In the genomic region with DNA sequence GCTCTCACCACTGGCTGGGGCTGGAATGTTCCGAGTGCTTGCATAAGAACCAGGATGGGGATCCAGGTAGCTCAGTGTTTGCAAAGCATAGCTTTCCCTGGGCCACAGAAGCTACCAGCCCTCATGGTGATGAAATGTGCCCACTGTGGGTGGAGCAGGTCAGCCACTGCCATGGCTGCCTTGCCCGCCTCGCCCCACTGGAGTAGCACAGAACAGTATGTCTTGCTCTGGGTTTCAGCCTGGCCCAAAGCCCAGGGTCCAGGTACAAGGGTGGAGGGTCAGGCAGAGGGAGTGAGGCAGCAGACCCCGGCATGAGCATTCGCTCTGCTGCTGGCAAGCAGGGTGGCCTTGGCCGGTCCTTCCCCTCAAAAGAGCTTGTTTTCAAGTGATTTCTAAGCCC, we compare ENCODE assay signal across 14 cellular contexts. TPM values are rescaled to one million over a fixed set of nuclear protein-coding genes. Genes with fewer than 3 reads are reported as not detected.
DNase-seq lines count a peak whose midpoint lies in the region; ATAC-seq and TF ChIP-seq lines count a peak whose summit lies in the region.
"Had no signal": no experiment of that assay in that cellular context is flagged by ENCODE, and none has a peak within 500 bp of the region (broad histone marks: within the 10 kb centered on the region; RNA-seq: fewer than 3 reads in every experiment).

No MANE protein-coding gene starts in this region.

- DNase-seq in PC-3 (no peak), endodermal cell (peak; percentile 29), mucosa of gallbladder (ENCODE audit: low spot score) (peak; percentile 21), stomach (peak; percentile 36), ecto neural progenitor cell (ENCODE audit: low spot score) (no peak), DMS114 treated with DMSO at 0.1 percent for 48 hours (lab: John Stamatoyannopoulos, UW; ENCODE audit: unreplicated experiment) (no peak)
- no peak for DNase-seq in activated naive CD8-positive, alpha-beta T cell treated with anti-CD3 and anti-CD28 coated beads for 36 hours
- DNase-seq in activated T-cell treated with anti-CD3 and anti-CD28 coated beads, Interleukin-2, amount 50 U/mL, for 24 hours: no peak
- DNase-seq: NCI-H187, NCI-H2171, NCI-H446, NCI-H69 had no signal

- H3K4me1 ChIP-seq in PC-3 (ENCODE audit: insufficient read depth, low read length) (peaks cover 20% of the 10 kb centered on the region), endodermal cell (ENCODE audit: control insufficient read depth, insufficient read depth, low read length) (no peaks in the 10 kb centered on the region), stomach (peaks cover 0 to 14% (median 12%) of the 10 kb centered on the region in 4 donors)

- H3K27me3 ChIP-seq in PC-3 (ENCODE audit: low read length) (no peaks in the 10 kb centered on the region), endodermal cell (ENCODE audit: control insufficient read depth, insufficient read depth, low read length, poor library complexity, severe bottlenecking) (peaks cover 10% of the 10 kb centered on the region), stomach (peaks cover 0 to 20% (median 0%) of the 10 kb centered on the region in 3 donors)

- H3K27ac ChIP-seq in PC-3 (ENCODE audit: low read length) (peak overlapping the region; percentile 87), endodermal cell (ENCODE audit: low read depth, low read length) (no peak overlapping the region), stomach (peak overlapping the region; percentile 61 to 84 (median 69))

- H3K36me3 ChIP-seq in PC-3 (ENCODE audit: low read depth, low read length) (no peaks in the 10 kb centered on the region), endodermal cell (ENCODE audit: control insufficient read depth, insufficient read depth, low read length) (no peaks in the 10 kb centered on the region), stomach (no peaks in the 10 kb centered on the region)

- whole genome bisulfite sequencing in endodermal cell (ENCODE audit: insufficient coverage in 1 of 2, insufficient read length in 1 of 2), 2 experiments: 92 to 100% methylated on average over 4 to 6 of the region's 6 CpGs
- 85 to 94% (median 88%) methylated on average over 2 to 6 of the region's 6 CpGs for WGBS in stomach, 5 donors

- H3K27me3 Mint-ChIP-seq in endodermal cell (ENCODE audit: insufficient read depth): peaks cover 11% of the 10 kb centered on the region
- peaks cover 7% of the 10 kb centered on the region for H3K27me3 Mint-ChIP-seq in activated naive CD8-positive, alpha-beta T cell treated with anti-CD3 and anti-CD28 coated beads for 36 hours
- H3K27me3 Mint-ChIP-seq in activated T-cell treated with anti-CD3 and anti-CD28 coated beads, Interleukin-2, amount 50 U/mL, for 24 hours: peaks cover 6% of the 10 kb centered on the region

- TF ChIP-seq EP300 in stomach (IDR thresholded peaks at IDR 0.05): no peak

- H3K9ac ChIP-seq in PC-3 (ENCODE audit: low read length) (peak overlapping the region; percentile 38), endodermal cell (ENCODE audit: extremely low read depth, low read length, poor library complexity, severe bottlenecking) (no peak overlapping the region)

- CTCF ChIA-PET in PC-3 (lab: Charles Lee): no interaction called here

- H3K9me2 ChIP-seq in PC-3 (replicated peaks; ENCODE audit: low read length): no peaks in the 10 kb centered on the region

- no peaks in the 10 kb centered on the region for H3K79me2 ChIP-seq in PC-3 (ENCODE audit: low read length)

- no peaks in the 10 kb centered on the region for H3K9me3 ChIP-seq in PC-3 (ENCODE audit: low read length)
- no peaks in the 10 kb centered on the region for H3K9me3 ChIP-seq in endodermal cell (ENCODE audit: control insufficient read depth, low read length)
- H3K9me3 ChIP-seq in stomach: no peaks in the 10 kb centered on the region

- H3K4me1 Mint-ChIP-seq in endodermal cell: peaks cover 2% of the 10 kb centered on the region
- no peaks in the 10 kb centered on the region for H3K4me1 Mint-ChIP-seq in activated naive CD8-positive, alpha-beta T cell treated with anti-CD3 and anti-CD28 coated beads for 36 hours
- no peaks in the 10 kb centered on the region for H3K4me1 Mint-ChIP-seq in activated T-cell treated with anti-CD3 and anti-CD28 coated beads, Interleukin-2, amount 50 U/mL, for 24 hours (ENCODE audit: low read depth)

- H3K4me3 ChIP-seq in PC-3 (ENCODE audit: low read length): no peak overlapping the region
- H3K4me3 ChIP-seq in endodermal cell (ENCODE audit: low read length): no peak overlapping the region
- no peak overlapping the region for H3K4me3 ChIP-seq in stomach
- H3K4me3 ChIP-seq: K562 had no signal

- H2AFZ ChIP-seq in PC-3 (ENCODE audit: low read length): no peak overlapping the region

- BruUV-seq in PC-3 (replicated peaks; lab: Mats Ljungman, UMichigan): no TSS peak

- TF ChIP-seq POLR2A in stomach (IDR thresholded peaks at IDR 0.05): no peak

- ATAC-seq in PC-3: no peak

- H3K4me3 Mint-ChIP-seq in endodermal cell: no peak overlapping the region
- no peak overlapping the region for H3K4me3 Mint-ChIP-seq in activated naive CD8-positive, alpha-beta T cell treated with anti-CD3 and anti-CD28 coated beads for 36 hours
- no peak overlapping the region for H3K4me3 Mint-ChIP-seq in activated T-cell treated with anti-CD3 and anti-CD28 coated beads, Interleukin-2, amount 50 U/mL, for 24 hours

- H4K20me1 ChIP-seq in PC-3 (ENCODE audit: low read length): no peaks in the 10 kb centered on the region

- POLR2A ChIA-PET in PC-3 (lab: Charles Lee; ENCODE audit: unreplicated experiment): no interaction called here

- no peaks in the 10 kb centered on the region for H3K36me3 Mint-ChIP-seq in endodermal cell (ENCODE audit: low read depth)
- H3K36me3 Mint-ChIP-seq in activated naive CD8-positive, alpha-beta T cell treated with anti-CD3 and anti-CD28 coated beads for 36 hours: no peaks in the 10 kb centered on the region
- no peaks in the 10 kb centered on the region for H3K36me3 Mint-ChIP-seq in activated T-cell treated with anti-CD3 and anti-CD28 coated beads, Interleukin-2, amount 50 U/mL, for 24 hours (ENCODE audit: low read depth)

- TF ChIP-seq CTCF in PC-3 (conservative IDR thresholded peaks at IDR 0.05; ENCODE audit: low read depth, low read length) (no peak), endodermal cell (conservative IDR thresholded peaks at IDR 0.05) (no peak), stomach (IDR thresholded peaks at IDR 0.05) (no peak)

- H3K9me3 Mint-ChIP-seq in endodermal cell: no peaks in the 10 kb centered on the region
- H3K9me3 Mint-ChIP-seq in activated naive CD8-positive, alpha-beta T cell treated with anti-CD3 and anti-CD28 coated beads for 36 hours: no peaks in the 10 kb centered on the region
- no peaks in the 10 kb centered on the region for H3K9me3 Mint-ChIP-seq in activated T-cell treated with anti-CD3 and anti-CD28 coated beads, Interleukin-2, amount 50 U/mL, for 24 hours

- no peak overlapping the region for H3K27ac Mint-ChIP-seq in endodermal cell
- no peak overlapping the region for H3K27ac Mint-ChIP-seq in activated naive CD8-positive, alpha-beta T cell treated with anti-CD3 and anti-CD28 coated beads for 36 hours
- no peak overlapping the region for H3K27ac Mint-ChIP-seq in activated T-cell treated with anti-CD3 and anti-CD28 coated beads, Interleukin-2, amount 50 U/mL, for 24 hours

- H3K4me2 ChIP-seq in PC-3 (ENCODE audit: low read length): no peak overlapping the region

- H3F3A ChIP-seq in PC-3 (ENCODE audit: low read length, unreplicated experiment): no peaks in the 10 kb centered on the region

- intact Hi-C loops in PC-3 (cut with micrococcal nuclease) (no loop called here), stomach (cut with DNase I; ENCODE audit: low total_unique reads) (no loop called here)

RNA-seq across cellular contexts. Expression of gene KCNK17, which starts 34.7 kb away (rescaled TPM):
- total RNA-seq in PC-3 (2014; rRNA removed) (not detected in 2 replicates), endodermal cell (under 1 TPM in 1 of 2 donors, not detected in 1; 0.37 TPM), mucosa of gallbladder (2.2 TPM), stomach (1 to 10 TPM in 1 of 5 donors, not detected in 4; 1.1 TPM)
- polyA plus RNA-seq in endodermal cell (2013, experiment 1 of 2): 0.14 TPM
- not detected for polyA plus RNA-seq in endodermal cell (2013, experiment 2 of 2)
- under 1 TPM; 0.15 to 0.68 (median 0.46) TPM for polyA plus RNA-seq in stomach
- total RNA-seq in activated naive CD8-positive, alpha-beta T cell treated with anti-CD3 and anti-CD28 coated beads for 36 hours: not detected
- total RNA-seq: K562, Right ventricle myocardium inferior had no signal
- polyA plus RNA-seq: K562 had no signal

RNA-seq across cellular contexts. Expression of gene KCNK16, which starts 43.0 kb away (rescaled TPM):
- total RNA-seq in PC-3 (2014; rRNA removed) (not detected in 2 replicates), endodermal cell (not detected), mucosa of gallbladder (not detected), stomach (under 1 TPM in 1 of 5 donors, not detected in 4; 0.73 TPM)
- not detected for polyA plus RNA-seq in endodermal cell (2013, experiment 1 of 2)
- polyA plus RNA-seq in endodermal cell (2013, experiment 2 of 2): not detected
- under 1 TPM in 1 of 3 donors, not detected in 2; 0.37 TPM for polyA plus RNA-seq in stomach
- total RNA-seq in activated naive CD8-positive, alpha-beta T cell treated with anti-CD3 and anti-CD28 coated beads for 36 hours: not detected
- total RNA-seq: K562, Right ventricle myocardium inferior had no signal
- polyA plus RNA-seq: K562 had no signal

RNA-seq across cellular contexts. Expression of gene KCNK5, which starts 50.3 kb away (rescaled TPM):
- 3.2 and 3.5 TPM in 2 replicates for total RNA-seq in PC-3 (2014; rRNA removed)
- total RNA-seq in endodermal cell: 10 to 100 TPM; 29.8 to 32.2 TPM
- 11.1 TPM for polyA plus RNA-seq in endodermal cell (2013, experiment 1 of 2)
- 11.0 TPM for polyA plus RNA-seq in endodermal cell (2013, experiment 2 of 2)
- total RNA-seq in mucosa of gallbladder: 242 TPM
- 10 to 100 TPM in 4 of 5 donors, 1 to 10 TPM in 1; 6.7 to 30.7 (median 15.8) TPM for total RNA-seq in stomach
- polyA plus RNA-seq in stomach: 1 to 10 TPM; 4.9 to 6.0 (median 5.3) TPM
- total RNA-seq in activated naive CD8-positive, alpha-beta T cell treated with anti-CD3 and anti-CD28 coated beads for 36 hours: 10 to 100 TPM; 18.6 to 19.6 TPM

Comparison
In these comparisons a context has a peak if more than half of its experiments do, and no peak if none do; other contexts are left out.
1. DNase-seq: peak in endodermal cell (single experiment), mucosa of gallbladder (single experiment) and stomach (single experiment); none in PC-3 (single experiment), ecto neural progenitor cell (single experiment), activated naive CD8-positive, alpha-beta T cell treated with anti-CD3 and anti-CD28 coated beads for 36 hours (single experiment), DMS114 treated with DMSO at 0.1 percent for 48 hours (single experiment) and activated T-cell treated with anti-CD3 and anti-CD28 coated beads, Interleukin-2, amount 50 U/mL, for 24 hours (single experiment).